13 cellular contexts compared by ENCODE assay signal in the genomic region with DNA sequence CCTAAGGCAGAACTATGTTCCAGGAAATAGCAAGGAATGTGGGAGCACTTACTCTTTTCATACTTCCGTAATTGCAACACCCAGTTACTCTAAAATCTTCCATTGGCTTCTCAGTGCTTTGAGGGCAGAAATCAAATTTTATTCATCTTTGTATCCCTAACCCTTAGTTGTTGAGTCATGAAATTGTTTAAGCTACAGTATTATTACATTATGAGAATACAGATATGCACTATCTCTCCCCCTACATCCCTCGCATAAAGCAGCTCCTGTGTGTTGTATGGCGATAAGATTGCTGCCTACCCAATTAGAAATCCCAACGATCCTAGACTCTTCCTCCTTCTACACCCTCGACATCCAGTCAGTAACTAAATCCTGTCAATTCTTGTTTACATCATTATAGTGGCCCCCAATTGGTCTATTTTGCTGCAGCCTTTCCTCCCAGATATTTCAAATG. TPM values are rescaled to one million over a fixed set of nuclear protein-coding genes. Genes with fewer than 3 reads are reported as not detected.
DNase-seq lines count a peak whose midpoint lies in the region; ATAC-seq and TF ChIP-seq lines count a peak whose summit lies in the region.
"Had no signal": no experiment of that assay in that cellular context is flagged by ENCODE, and none has a peak within 500 bp of the region (broad histone marks: within the 10 kb centered on the region; RNA-seq: fewer than 3 reads in every experiment).

No MANE protein-coding gene starts in this region.

- no peak overlapping the region for H2BK120ac ChIP-seq in trophoblast cell (ENCODE audit: insufficient read depth, low read length, poor library complexity)

- H3K9me3 Mint-ChIP-seq in effector memory CD8-positive, alpha-beta T cell = no peaks in the 10 kb centered on the region

- H3K36me3 ChIP-seq in OCI-LY7 (ENCODE audit: insufficient read depth, low read length) (peaks cover 15% of the 10 kb centered on the region), trophoblast cell (ENCODE audit: control insufficient read depth in 1 of 2, insufficient read depth in 2 of 2, low read length in 2 of 2) (peaks cover 0 to 2% of the 10 kb centered on the region in 2 experiments)

- H3K27me3 Mint-ChIP-seq in effector memory CD8-positive, alpha-beta T cell = no peaks in the 10 kb centered on the region

- no peak overlapping the region for H3K4me3 ChIP-seq in OCI-LY7 (ENCODE audit: low read depth, low read length, poor library complexity, severe bottlenecking)
- no peak overlapping the region for H3K4me3 ChIP-seq in trophoblast cell (ENCODE audit: low read depth, low read length)

- peak overlapping the region; percentile 15 for H3K4ac ChIP-seq in trophoblast cell (ENCODE audit: low read depth, low read length)

- peaks cover 34 to 39% of the 10 kb centered on the region in 2 donors for H3K4me1 Mint-ChIP-seq in effector memory CD8-positive, alpha-beta T cell (ENCODE audit: low read depth in 2 of 2)

- H2AFZ ChIP-seq in OCI-LY7 (ENCODE audit: low read length) (no peak overlapping the region), trophoblast cell (ENCODE audit: insufficient read depth, low read length, poor library complexity) (no peak overlapping the region)

- H4K8ac ChIP-seq in trophoblast cell (ENCODE audit: low read depth, low read length) = no peak overlapping the region

- H2BK5ac ChIP-seq in trophoblast cell (ENCODE audit: low read depth, low read length, poor library complexity) = no peak overlapping the region

- WGBS in trophoblast cell (ENCODE audit: extremely low coverage, insufficient coverage, insufficient read length) = no CpG with 5 or more reads among the region's 5 CpGs

- CTCF ChIA-PET in OCI-LY7 (lab: Charles Lee; ENCODE audit: unreplicated experiment) = no interaction called here

- H2BK12ac ChIP-seq in trophoblast cell (ENCODE audit: low read length) = no peak overlapping the region

- peaks cover 12% of the 10 kb centered on the region for H3K79me1 ChIP-seq in trophoblast cell (ENCODE audit: low read length)

- peaks cover 47% of the 10 kb centered on the region for H3K36me3 Mint-ChIP-seq in effector memory CD8-positive, alpha-beta T cell (ENCODE audit: insufficient read depth)

- H3K23ac ChIP-seq in trophoblast cell (ENCODE audit: low read length) = no peak overlapping the region

- BruUV-seq in OCI-LY7 (replicated peaks; lab: Mats Ljungman, UMichigan) = no TSS peak

- H3K9me3 ChIP-seq in OCI-LY7 (ENCODE audit: low read length) (0 out of 2 replicates have a peak, but pooled peaks cover 4% of the 10 kb centered on the region), trophoblast cell (ENCODE audit: insufficient read depth, low read depth, low read length) (no peaks in the 10 kb centered on the region)

- H4K20me1 ChIP-seq in OCI-LY7 (ENCODE audit: insufficient read depth, low read length) = no peaks in the 10 kb centered on the region

- peak overlapping the region; percentile 96; the same call in 1 of the 2 replicates for H3K4me2 ChIP-seq in OCI-LY7 (ENCODE audit: low read length)
- no peak overlapping the region for H3K4me2 ChIP-seq in trophoblast cell (ENCODE audit: low read length)

- H4K91ac ChIP-seq in trophoblast cell (ENCODE audit: low read depth, low read length) = no peak overlapping the region

- H3K9ac ChIP-seq in trophoblast cell (ENCODE audit: low read length) = no peak overlapping the region

- no peak overlapping the region for H3K18ac ChIP-seq in trophoblast cell (ENCODE audit: low read length)

- no peaks in the 10 kb centered on the region for H3K27me3 ChIP-seq in trophoblast cell (ENCODE audit: insufficient read depth, low read length)
- H3K27me3 ChIP-seq: dorsolateral prefrontal cortex had no signal

- POLR2A ChIA-PET in OCI-LY7 (lab: Charles Lee) = interaction anchor here (1.0 to 1.1 kb wide), 2 partner anchors 13 to 29 kb away, joined by 3 read pairs; no protein-coding TSS in a partner anchor

- no peak overlapping the region for H4K12ac ChIP-seq in trophoblast cell (ENCODE audit: low read depth, low read length)

- TF ChIP-seq CTCF in OCI-LY7 (conservative IDR thresholded peaks at IDR 0.05; ENCODE audit: low read length) = no peak

- H3K27ac ChIP-seq in OCI-LY7 (ENCODE audit: low read depth, low read length, poor library complexity, severe bottlenecking) = no peak overlapping the region
- no peak overlapping the region for H3K27ac ChIP-seq in trophoblast cell (ENCODE audit: low read depth, low read length)
- H3K27ac ChIP-seq in substantia nigra (ENCODE audit: low read depth, low read length, poor library complexity, severe bottlenecking) = no peak overlapping the region
- H3K27ac ChIP-seq: 22Rv1 had no signal

- H3K4me1 ChIP-seq in OCI-LY7 (ENCODE audit: insufficient read depth, low read length, poor library complexity, severe bottlenecking) (peaks cover 17% of the 10 kb centered on the region), trophoblast cell (ENCODE audit: control insufficient read depth in 1 of 2, insufficient read depth in 2 of 2, low read length in 2 of 2) (no peaks in the 10 kb centered on the region)

- no peak for ATAC-seq in effector memory CD8-positive, alpha-beta T cell (replicated peaks)
- ATAC-seq in HG03280 (IDR thresholded peaks at IDR 0.05; ENCODE audit: unreplicated experiment) (no peak), GM18517 (IDR thresholded peaks at IDR 0.05; ENCODE audit: unreplicated experiment) (no peak)

- intact Hi-C loops in OCI-LY7 (cut with micrococcal nuclease; ENCODE audit: unreplicated experiment) = loop anchor here (5.0 to 10.0 kb wide), 2 partner anchors 245 to 967 kb away; partner anchors contain the start of gene DUSP10

- H3K4me3 Mint-ChIP-seq in effector memory CD8-positive, alpha-beta T cell = peak overlapping the region; percentile 94 to 98

- H3K79me2 ChIP-seq in OCI-LY7 (ENCODE audit: insufficient read depth, low read depth, low read length) (peaks cover 51% of the 10 kb centered on the region), trophoblast cell (ENCODE audit: control insufficient read depth, insufficient read depth, low read length, poor library complexity) (peaks cover 6% of the 10 kb centered on the region)

- DNase-seq in NCI-H2227 treated with DMSO at 0.1 percent for 48 hours (lab: John Stamatoyannopoulos, UW) = peak; percentile 5
- DNase-seq in NCI-H2227 (lab: John Stamatoyannopoulos, UW; ENCODE audit: unreplicated experiment) = no peak
- DNase-seq in OCI-LY7 (ENCODE audit: low spot score) = no peak
- DNase-seq in effector memory CD8-positive, alpha-beta T cell = no peak
- no peak for DNase-seq in trophoblast cell
- DNase-seq in substantia nigra (lab: John Stamatoyannopoulos, UW) = no peak
- DNase-seq: activated naive CD4-positive, alpha-beta T cell; dorsolateral prefrontal cortex; NCI-H187; retina had no signal

- H2AK5ac ChIP-seq in trophoblast cell (ENCODE audit: low read length) = no peak overlapping the region

- no peak overlapping the region for H3K27ac Mint-ChIP-seq in effector memory CD8-positive, alpha-beta T cell

- no peaks in the 10 kb centered on the region for H3K9me2 ChIP-seq in OCI-LY7 (ENCODE audit: insufficient read depth, low read length)

- no peak overlapping the region for H3K14ac ChIP-seq in trophoblast cell (ENCODE audit: low read length)

RNA-seq across cellular contexts. Expression of gene AIDA, which starts 2.6 kb away (rescaled TPM):
- 6.6 and 9.0 TPM in 2 replicates for total RNA-seq in OCI-LY7 (2014; rRNA removed; shearing (Covaris generic))
- 24.0 and 24.1 TPM in 2 replicates for total RNA-seq in OCI-LY7 (2022)
- 56.6 and 59.3 TPM in 2 replicates for polyA plus RNA-seq in trophoblast cell (2013)

RNA-seq across cellular contexts. Expression of gene BROX, which starts 2.6 kb away (rescaled TPM):
- total RNA-seq in OCI-LY7 (2014; rRNA removed; shearing (Covaris generic)) = 21.4 and 22.3 TPM in 2 replicates
- total RNA-seq in OCI-LY7 (2022) = 34.0 and 37.9 TPM in 2 replicates
- 21.0 and 22.1 TPM in 2 replicates for polyA plus RNA-seq in trophoblast cell (2013)

RNA-seq across cellular contexts. Expression of gene FAM177B, which starts 27.3 kb away (rescaled TPM):
- total RNA-seq in OCI-LY7 (2014; rRNA removed; shearing (Covaris generic)) = not detected in 2 replicates
- not detected in 2 replicates for total RNA-seq in OCI-LY7 (2022)
- not detected in 2 replicates for polyA plus RNA-seq in trophoblast cell (2013)
